In genomic region chr4:16293205-16293860, GRCh38 we compare ENCODE assay signal across 28 cellular contexts.
"Had no signal": no experiment of that assay in that cellular context is flagged by ENCODE, and none has a peak within 500 bp of the region (broad histone marks: within the 10 kb centered on the region; RNA-seq: fewer than 3 reads in every experiment).

No MANE protein-coding gene starts in this region.

- ATAC-seq: activated CD4-positive, CD25-positive, alpha-beta regulatory T cell treated with anti-CD3 and anti-CD28 coated beads, Interleukin-2, amount 50 U/mL, for 24 hours; body of pancreas; pancreas; stimulated activated naive B cell treated with anti-CD40 and anti-IgM and Interleukin-4, amounts not matched to agents 10 μg/mL and 1 μg/mL and 100 μg/mL, for 72 hours; upper lobe of right lung had no signal

- H3K27me3 ChIP-seq: adrenal gland, body of pancreas, colonic mucosa, pancreas, stomach, thyroid gland, upper lobe of right lung had no signal

- H3K4me1 ChIP-seq: colonic mucosa, prostate gland, thyroid gland had no signal

- H3K4me3 Mint-ChIP-seq: activated naive CD8-positive, alpha-beta T cell; neural crest cell; stimulated activated naive B cell treated with anti-CD40 and anti-IgM and Interleukin-4, amounts not matched to agents 10 μg/mL and 1 μg/mL and 100 μg/mL, for 72 hours had no signal

- DNase-seq: activated CD4-positive, alpha-beta T cell treated with anti-CD3 and anti-CD28 coated beads for 48 hours; activated CD4-positive, alpha-beta T cell treated with anti-CD3 and anti-CD28 coated beads, Interleukin-2, amount 50 U/mL, for 48 hours; activated CD8-positive, alpha-beta memory T cell treated with anti-CD3 and anti-CD28 coated beads for 24 hours; activated effector memory CD4-positive, alpha-beta T cell treated with Interleukin-2 at 50 U/mL for 16 hours; activated naive CD4-positive, alpha-beta T cell treated with Interleukin-2 at 50 U/mL for 16 hours; adrenal gland; aorta; body of pancreas; cerebellar nuclear complex; colonic mucosa; effector CD8-positive, alpha-beta T cell; left ventricle myocardium inferior; nucleus accumbens; pancreas; retina; stimulated activated CD4-positive, alpha-beta T cell treated with anti-CD3 and anti-CD28 coated beads, Interleukin-15, amount 100 ng/mL, for 24 hours; stimulated activated CD4-positive, alpha-beta T cell treated with anti-CD3 and anti-CD28 coated beads, Interleukin-2, amount 100 ng/mL, for 24 hours; stimulated activated naive B cell treated with anti-CD40 and anti-IgM and Interleukin-4, amounts not matched to agents 10 μg/mL and 1 μg/mL and 100 μg/mL, for 72 hours; stomach; thyroid gland; upper lobe of right lung; WERI-Rb-1 had no signal

- H3K36me3 Mint-ChIP-seq: activated naive CD8-positive, alpha-beta T cell; stimulated activated naive B cell treated with anti-CD40 and anti-IgM and Interleukin-4, amounts not matched to agents 10 μg/mL and 1 μg/mL and 100 μg/mL, for 72 hours had no signal

- H3K9me3 ChIP-seq: colonic mucosa, pancreas, prostate gland, thyroid gland, upper lobe of right lung had no signal

- H3K27me3 Mint-ChIP-seq: stimulated activated naive B cell treated with anti-CD40 and anti-IgM and Interleukin-4, amounts not matched to agents 10 μg/mL and 1 μg/mL and 100 μg/mL, for 72 hours had no signal

- H3K27ac Mint-ChIP-seq: activated naive CD8-positive, alpha-beta T cell; stimulated activated naive B cell treated with anti-CD40 and anti-IgM and Interleukin-4, amounts not matched to agents 10 μg/mL and 1 μg/mL and 100 μg/mL, for 72 hours had no signal

- H3K36me3 ChIP-seq: adrenal gland, colonic mucosa, left ventricle myocardium inferior, pancreas, prostate gland, stomach, thyroid gland, upper lobe of right lung, WERI-Rb-1 had no signal

- H3K27ac ChIP-seq: adrenal gland, body of pancreas, colonic mucosa, left ventricle myocardium inferior, pancreas, prostate gland, stomach, thyroid gland, upper lobe of right lung, WERI-Rb-1 had no signal

- H3K4me3 ChIP-seq: adrenal gland, body of pancreas, colonic mucosa, left ventricle myocardium inferior, lung, pancreas, prostate gland, smooth muscle cell, stomach, thyroid gland, upper lobe of right lung had no signal
